In genomic region chr4:120718979-120719566, GRCh38 we compare ENCODE assay signal across 8 cellular contexts.
DNase-seq lines count a peak whose midpoint lies in the region; ATAC-seq and TF ChIP-seq lines count a peak whose summit lies in the region.

No MANE protein-coding gene starts in this region.

- no peaks in the 10 kb centered on the region for H3K27me3 ChIP-seq in parathyroid adenoma (ENCODE audit: control insufficient read depth, insufficient read depth, low read length)

- H3K4me2 ChIP-seq in parathyroid adenoma (ENCODE audit: low read length): no peak overlapping the region

- TF ChIP-seq CTCF in parathyroid adenoma (IDR thresholded peaks at IDR 0.05): peak; percentile 18

- ATAC-seq in GM19455 (IDR thresholded peaks at IDR 0.05; ENCODE audit: unreplicated experiment) (peak; percentile 66), HG03520 (IDR thresholded peaks at IDR 0.05; ENCODE audit: unreplicated experiment) (peak; percentile 71)

- no peaks in the 10 kb centered on the region for H3K36me3 ChIP-seq in parathyroid adenoma (ENCODE audit: control insufficient read depth, insufficient read depth, low read length)

- DNase-seq in NCI-H2171 treated with DMSO at 0.1 percent for 48 hours (lab: John Stamatoyannopoulos, UW): peak; percentile 25
- no peak for DNase-seq in NCI-H2171 (lab: John Stamatoyannopoulos, UW)
- peak; percentile 5 for DNase-seq in SIG-M5 (lab: John Stamatoyannopoulos, UW)
- peak; percentile 66 for DNase-seq in fibroblast of gingiva (ENCODE audit: low read depth)
- no peak for DNase-seq in GM19240 (ENCODE audit: insufficient read length, low spot score)

- H3K79me2 ChIP-seq in parathyroid adenoma: no peaks in the 10 kb centered on the region

- no peak overlapping the region for H3K4me3 ChIP-seq in parathyroid adenoma (ENCODE audit: low read depth, low read length)

- no peaks in the 10 kb centered on the region for H3K9me3 ChIP-seq in parathyroid adenoma (ENCODE audit: control insufficient read depth, low read length)

- no peak overlapping the region for H3K9ac ChIP-seq in parathyroid adenoma

- H3K27ac ChIP-seq in parathyroid adenoma: no peak overlapping the region

- no peaks in the 10 kb centered on the region for H3K4me1 ChIP-seq in parathyroid adenoma

- no peak overlapping the region for H2AFZ ChIP-seq in parathyroid adenoma

Comparison
In these comparisons a context has a peak if more than half of its experiments do, and no peak if none do; other contexts are left out.
1. DNase-seq: peak in NCI-H2171 treated with DMSO at 0.1 percent for 48 hours (single experiment), SIG-M5 (single experiment) and fibroblast of gingiva (single experiment); none in NCI-H2171 (single experiment) and GM19240 (single experiment).